21 cellular contexts compared by ENCODE assay signal in the genomic region with DNA sequence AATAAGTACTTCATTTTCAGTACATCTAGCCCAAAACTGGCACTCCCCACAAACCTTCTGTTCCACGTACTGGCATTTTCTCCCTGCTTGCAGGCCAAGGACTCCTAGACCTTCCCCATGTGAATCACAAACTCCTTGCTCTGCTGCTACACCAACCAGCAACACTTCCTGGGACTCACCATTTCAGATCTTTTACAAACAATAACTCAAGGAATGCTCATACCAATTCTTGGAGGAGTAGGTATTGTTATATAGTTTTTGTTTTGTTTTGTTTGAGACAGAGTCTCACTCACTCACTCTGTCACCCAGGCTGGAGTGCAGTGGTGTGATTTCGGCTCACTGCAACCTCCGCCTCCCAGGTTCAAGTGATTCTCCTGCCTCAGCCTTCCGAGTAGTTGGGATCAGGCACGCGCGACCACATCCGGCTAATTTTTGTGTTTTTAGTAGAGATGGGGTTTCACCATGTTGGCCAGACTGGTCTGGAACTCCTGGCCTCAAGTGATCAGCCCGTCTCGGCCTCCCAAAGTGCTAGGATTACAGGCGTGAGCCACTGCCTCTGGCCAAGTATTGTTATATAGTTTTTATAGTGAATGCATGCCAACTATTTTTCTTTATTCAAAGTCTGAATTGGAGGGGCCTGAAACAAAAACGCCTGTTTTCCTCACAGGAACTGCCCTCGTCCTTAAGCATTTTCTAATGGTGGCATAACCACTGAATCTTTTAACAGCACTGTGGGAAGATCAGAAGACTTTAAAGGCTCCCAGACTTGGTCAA.
"Had no signal": no experiment of that assay in that cellular context is flagged by ENCODE, and none has a peak within 500 bp of the region (broad histone marks: within the 10 kb centered on the region; RNA-seq: fewer than 3 reads in every experiment).

No MANE protein-coding gene starts in this region.

- H3K9ac ChIP-seq: SK-N-SH had no signal

- DNase-seq: activated CD4-positive, alpha-beta T cell treated with anti-CD3 and anti-CD28 coated beads for 1 hour; activated CD4-positive, alpha-beta T cell treated with anti-CD3 and anti-CD28 coated beads, Interleukin-2, amount 50 U/mL, for 48 hours; activated CD8-positive, alpha-beta memory T cell treated with anti-CD3 and anti-CD28 coated beads, Interleukin-2, amount 10 ng/mL, durations not matched to agents 7 days and 5 days; activated effector memory CD4-positive, alpha-beta T cell treated with Interleukin-2 at 50 U/mL for 16 hours; activated naive CD4-positive, alpha-beta T cell treated with anti-CD3 and anti-CD28 coated beads, Interleukin-2, amount 50 U/mL, for 16 hours; activated T-cell treated with anti-CD3 and anti-CD28 coated beads, Interleukin-2, amount 50 U/mL, for 1 hour; caudate nucleus; mucosa of descending colon; naive thymus-derived CD4-positive, alpha-beta T cell; sigmoid colon; SK-N-SH; stimulated activated CD4-positive, alpha-beta T cell treated with anti-CD3 and anti-CD28 coated beads, Interleukin-12 subunit alpha, Interleukin-12 subunit beta, amount 100 ng/mL, for 4 hours; stimulated activated CD4-positive, alpha-beta T cell treated with anti-CD3 and anti-CD28 coated beads, Interleukin-2, amount 100 ng/mL, for 24 hours; stimulated activated naive B cell treated with anti-CD40 and anti-IgM and Interleukin-4, amounts not matched to agents 10 μg/mL and 1 μg/mL and 100 μg/mL, for 72 hours; T-cell; T-helper 9 cell; uterus had no signal

- H3K4me1 ChIP-seq: prostate gland, sigmoid colon had no signal

- H3K27ac ChIP-seq: neutrophil, prostate gland, sigmoid colon had no signal

- H3K9me3 ChIP-seq: mucosa of descending colon, neutrophil, prostate gland, sigmoid colon, SK-N-SH, tibial nerve, uterus had no signal

- ATAC-seq: activated CD8-positive, alpha-beta memory T cell treated with anti-CD3 and anti-CD28 coated beads, Interleukin-2, amount 10 ng/mL, durations not matched to agents 7 days and 5 days; esophagus mucosa; mucosa of descending colon; naive thymus-derived CD4-positive, alpha-beta T cell; stimulated activated naive B cell treated with anti-CD40 and anti-IgM and Interleukin-4, amounts not matched to agents 10 μg/mL and 1 μg/mL and 100 μg/mL, for 72 hours; T-cell had no signal

- H3K36me3 ChIP-seq: neutrophil, prostate gland, sigmoid colon, tibial nerve, uterus had no signal

- H3K4me2 ChIP-seq: SK-N-SH had no signal

- H3K27me3 ChIP-seq: neutrophil, sigmoid colon, tibial nerve, uterus had no signal

- H3K4me3 ChIP-seq: mucosa of descending colon, prostate gland, sigmoid colon, tibial nerve, uterus had no signal
